19 cellular contexts compared by ENCODE assay signal in genomic region chr11:43404406-43404805, GRCh38. TPM values are rescaled to one million over a fixed set of nuclear protein-coding genes. Genes with fewer than 3 reads are reported as not detected.
A peak's percentile ranks its signal among the peaks of the same experiment; 100 is the strongest.
DNase-seq lines count a peak whose midpoint lies in the region; ATAC-seq, FAIRE-seq and TF ChIP-seq lines count a peak whose summit lies in the region.
"Had no signal": no experiment of that assay in that cellular context is flagged by ENCODE, and none has a peak within 500 bp of the region (broad histone marks: within the 10 kb centered on the region; RNA-seq: fewer than 3 reads in every experiment).

No MANE protein-coding gene starts in this region.

- TF ChIP-seq EP300 in HepG2 (IDR thresholded peaks at IDR 0.05; ENCODE audit: low read depth in 2 of 2, low read length in 2 of 2) (no peak), HepG2 (CRISPR knock-in tag; IDR thresholded peaks at IDR 0.05; ENCODE audit: borderline replicate concordance) (no peak)

- TF ChIP-seq POLR2A in HepG2 (IDR thresholded peaks at IDR 0.05; ENCODE audit: insufficient read depth in 1 of 2, low read depth in 2 of 2, low read length in 2 of 2) (no peak), esophagus squamous epithelium (IDR thresholded peaks at IDR 0.05) (no peak)

- no peak overlapping the region for H3K4me2 ChIP-seq in HepG2 (ENCODE audit: low read depth, low read length)

- 0 out of 2 replicates have a peak overlapping the region, but pooled peaks have one; percentile 48 for H3K27ac Mint-ChIP-seq in WTC11

- ATAC-seq in HepG2 (no peak), WTC11 (no peak), GM19035 (IDR thresholded peaks at IDR 0.05; ENCODE audit: unreplicated experiment) (no peak), HG02610 (IDR thresholded peaks at IDR 0.05; ENCODE audit: unreplicated experiment) (no peak)

- TF ChIP-seq CTCF in liver (IDR thresholded peaks at IDR 0.05; ENCODE audit: low read depth, low read length, missing input control) (no peak), HepG2 (CRISPR knock-in tag; IDR thresholded peaks at IDR 0.05) (no peak), WTC11 (IDR thresholded peaks at IDR 0.05) (no peak), esophagus squamous epithelium (IDR thresholded peaks at IDR 0.05) (no peak)

- H3K4me3 ChIP-seq in liver (ENCODE audit: low read depth in 1 of 3, low read length in 3 of 3) (no peak overlapping the region), HepG2 (replicated peaks in 1 of 3; ENCODE audit: insufficient read depth in 1 of 3, low read depth in 2 of 3, low read length in 3 of 3) (no peak overlapping the region), esophagus squamous epithelium (no peak overlapping the region)

- peaks cover 9% of the 10 kb centered on the region for H3K4me1 Mint-ChIP-seq in WTC11

- H3K27ac ChIP-seq in liver (ENCODE audit: low read depth in 1 of 2, low read length in 2 of 2) (peak overlapping the region; percentile 75 to 76), HepG2 (ENCODE audit: extremely low read length, insufficient read depth, low read length) (no peak overlapping the region), esophagus squamous epithelium (peak overlapping the region in 3 of 4 donors; percentile 52 to 70 (median 66))
- H3K27ac ChIP-seq: C4-2B had no signal

- TF ChIP-seq RAD21 in liver (IDR thresholded peaks at IDR 0.05) (no peak), HepG2 (CRISPR knock-in tag; IDR thresholded peaks at IDR 0.05) (no peak)

- CTCF ChIA-PET in HepG2 (lab: Yijun Ruan, JAX; ENCODE audit: low intra/inter-chr PET ratio, low total read pairs) (no interaction called here), WTC11 (lab: Charles Lee) (interaction anchor here (1.2 kb wide), 1 partner anchor 15 kb away, joined by 4 read pairs; no protein-coding TSS in a partner anchor)

- H3K9me3 ChIP-seq in liver (ENCODE audit: control insufficient read depth in 4 of 4, low read length in 3 of 4) (no peaks in the 10 kb centered on the region), HepG2 (ENCODE audit: low read length) (no peaks in the 10 kb centered on the region), esophagus squamous epithelium (no peaks in the 10 kb centered on the region)

- no peak overlapping the region for H2AFZ ChIP-seq in HepG2 (ENCODE audit: low read length)

- WGBS in liver, result 97% methylated on average over 3 of the region's 3 CpGs
- WGBS in HepG2 (ENCODE audit: low lambda C conversion rate), result 98% methylated on average over 3 of the region's 3 CpGs
- 72 to 80% methylated on average over 3 of the region's 3 CpGs for WGBS in esophagus squamous epithelium, 2 donors

- DNase-seq in HepG2 (ENCODE audit: low spot score) (no peak), WTC11 (ENCODE audit: low spot score) (no peak), esophagus squamous epithelium (lab: John Stamatoyannopoulos, UW) (no peak)
- DNase-seq in activated CD4-positive, alpha-beta T cell treated with anti-CD3 and anti-CD28 coated beads, Interleukin-2, amount 50 U/mL, for 1 hour, result no peak
- DNase-seq: ACHN, DMS79, KG1, MV-4-11, NCI-H1417, NCI-H187, NCI-H2107, NCI-H510A, NCI-H774, SHP77 had no signal

- H3K27me3 Mint-ChIP-seq in WTC11 (ENCODE audit: low read depth), result no peaks in the 10 kb centered on the region

- H3K4me1 ChIP-seq in liver (ENCODE audit: control insufficient read depth in 4 of 4, insufficient read depth in 4 of 4, low read length in 3 of 4), result peaks cover 3 to 35% (median 21%) of the 10 kb centered on the region in 4 donors
- peaks cover 16% of the 10 kb centered on the region for H3K4me1 ChIP-seq in HepG2 (ENCODE audit: insufficient read depth, low read length)
- H3K4me1 ChIP-seq in esophagus squamous epithelium, result peaks cover 0 to 21% (median 0%) of the 10 kb centered on the region in 3 donors

- POLR2A ChIA-PET in HepG2 (lab: Yijun Ruan, JAX) (no interaction called here), WTC11 (lab: Charles Lee) (no interaction called here)

- H3K36me3 ChIP-seq in liver (ENCODE audit: control insufficient read depth in 4 of 4, insufficient read depth in 3 of 4, low read depth in 1 of 4, low read length in 3 of 4), result peaks cover 6 to 36% (median 23%) of the 10 kb centered on the region in 4 donors
- H3K36me3 ChIP-seq in HepG2 (replicated peaks in 1 of 2; ENCODE audit: control insufficient read depth in 1 of 2, insufficient read depth in 2 of 2, low read length in 2 of 2), result peaks cover 5 to 48% of the 10 kb centered on the region in 2 experiments; a peak in 4 of 5 replicates
- peaks cover 7 to 99% (median 14%) of the 10 kb centered on the region in 3 donors for H3K36me3 ChIP-seq in esophagus squamous epithelium

- no peak overlapping the region for H3K9ac ChIP-seq in liver (ENCODE audit: low read depth in 1 of 2, low read length in 2 of 2)
- no peak overlapping the region for H3K9ac ChIP-seq in HepG2 (ENCODE audit: insufficient read depth, low read depth, low read length)

- no peaks in the 10 kb centered on the region for H3K79me2 ChIP-seq in HepG2 (ENCODE audit: insufficient read depth, low read length)

- no peak overlapping the region for H3K4me3 Mint-ChIP-seq in WTC11

- no TSS peak for BruUV-seq in HepG2 (replicated peaks; lab: Mats Ljungman, UMichigan)

- in situ Hi-C loops in HepG2 (cut with HindIII; ENCODE audit: extremely low pct_ligation_motif_present, low pct_unique_long_range_greater_than_20kb), result no loop called here

- intact Hi-C loops in HepG2 (cut with micrococcal nuclease; ENCODE audit: unreplicated experiment) (no loop called here), esophagus squamous epithelium (cut with DNase I) (no loop called here)

- H3K9me3 Mint-ChIP-seq in WTC11, result no peaks in the 10 kb centered on the region

- H3K27me3 ChIP-seq in liver (ENCODE audit: control insufficient read depth in 4 of 4, insufficient read depth in 4 of 4, low read length in 3 of 4) (no peaks in the 10 kb centered on the region), HepG2 (ENCODE audit: control insufficient read depth in 1 of 2, insufficient read depth in 2 of 2, low read length in 2 of 2) (no peaks in the 10 kb centered on the region), esophagus squamous epithelium (no peaks in the 10 kb centered on the region)

- H3K36me3 Mint-ChIP-seq in WTC11, result peaks cover 51% of the 10 kb centered on the region

- FAIRE-seq in HepG2 (lab: Jason Lieb, UNC), result no peak
- FAIRE-seq: RCC 7860 had no signal

- no peaks in the 10 kb centered on the region for H4K20me1 ChIP-seq in HepG2 (ENCODE audit: insufficient read depth, low read length)

TF ChIP-seq in liver, 16 proteins besides CTCF, POLR2A, EP300 and RAD21 (continues in another document):
- TF ChIP-seq FOXA2 (IDR thresholded peaks at IDR 0.05), result no peak
- TF ChIP-seq ATF3 (IDR thresholded peaks at IDR 0.05), result no peak
- no peak for TF ChIP-seq FOXA1 (IDR thresholded peaks at IDR 0.05)
- TF ChIP-seq SP1 (IDR thresholded peaks at IDR 0.05), result no peak
- TF ChIP-seq YY1 (IDR thresholded peaks at IDR 0.05), result no peak
- TF ChIP-seq NR2F2 (IDR thresholded peaks at IDR 0.05), result no peak

TF ChIP-seq in HepG2, 621 proteins besides CTCF, POLR2A, EP300 and RAD21 (continues in another document):
- TF ChIP-seq ZNF580 (CRISPR knock-in tag; IDR thresholded peaks at IDR 0.05; ENCODE audit: borderline replicate concordance, low read depth), result no peak
- no peak for TF ChIP-seq YY1 (IDR thresholded peaks at IDR 0.05; ENCODE audit: insufficient read depth, insufficient replicate concordance, low read depth, low read length)
- TF ChIP-seq ZNF230 (CRISPR knock-in tag; IDR thresholded peaks at IDR 0.05), result no peak
- no peak for TF ChIP-seq IRX3 (CRISPR knock-in tag; IDR thresholded peaks at IDR 0.05; ENCODE audit: borderline replicate concordance, low read depth)

TF ChIP-seq in WTC11, 78 proteins besides CTCF, POLR2A, EP300 and RAD21 (continues in another document):
- TF ChIP-seq ZSCAN18 (CRISPR knock-in tag; IDR thresholded peaks at IDR 0.05), result no peak
- no peak for TF ChIP-seq CREB1 (CRISPR knock-in tag; IDR thresholded peaks at IDR 0.05)

RNA-seq across cellular contexts. Expression of gene TTC17, which starts 45.7 kb away (rescaled TPM):
- 10 to 100 TPM; 50.5 to 88.6 TPM for total RNA-seq in liver
- polyA plus RNA-seq in liver, result 10 to 100 TPM; 18.9 to 36.6 TPM
- total RNA-seq in HepG2 (2016; rRNA removed; fragmentation: Illumina TruSeq; extraction: Trizol), result 28.6 and 55.9 TPM in 2 replicates
- total RNA-seq in HepG2 (2016; cell fraction: cytosol; rRNA removed; fragmentation: Illumina TruSeq; extraction: Trizol; ENCODE audit: low read depth), result 11.7 and 13.5 TPM in 2 replicates
- total RNA-seq in HepG2 (2016; cell fraction: insoluble cytoplasmic fraction; rRNA removed; fragmentation: Illumina TruSeq; extraction: Trizol), result 22.8 and 54.6 TPM in 2 replicates
- total RNA-seq in HepG2 (2016; cell fraction: membrane; rRNA removed; fragmentation: Illumina TruSeq; extraction: Trizol), result 19.9 and 23.9 TPM in 2 replicates
- 100 and 121 TPM in 2 replicates for total RNA-seq in HepG2 (2016; cell fraction: nucleus; rRNA removed; fragmentation: Illumina TruSeq; extraction: Trizol)
- polyA plus RNA-seq in HepG2 (2011; rRNA removed), result 99.7 and 112 TPM in 2 replicates
- 49.2 and 56.7 TPM in 2 replicates for polyA plus RNA-seq in HepG2 (2011; cell fraction: cytosol; rRNA removed)
- polyA plus RNA-seq in HepG2 (2011; cell fraction: nucleus; rRNA removed), result 177 and 180 TPM in 2 replicates
- polyA plus RNA-seq in HepG2 (2012), result 58.3 and 71.3 TPM in 2 replicates
- polyA plus RNA-seq in HepG2 (2016; cell fraction: cytosol; fragmentation: Illumina TruSeq; extraction: Trizol; ENCODE audit: low read depth), result 2.9 and 3.8 TPM in 2 replicates
- 13.7 and 17.2 TPM in 2 replicates for polyA plus RNA-seq in HepG2 (2016; cell fraction: insoluble cytoplasmic fraction; fragmentation: Illumina TruSeq; extraction: Trizol; ENCODE audit: low read depth)
- polyA plus RNA-seq in HepG2 (2016; cell fraction: membrane; fragmentation: Illumina TruSeq; extraction: Trizol; ENCODE audit: low read depth), result 6.6 and 8.4 TPM in 2 replicates
- 105 and 106 TPM in 2 replicates for polyA plus RNA-seq in HepG2 (2016; cell fraction: nucleus; fragmentation: Illumina TruSeq; extraction: Trizol; ENCODE audit: insufficient read depth, low read depth)
- 131 and 167 TPM in 2 replicates for polyA minus RNA-seq in HepG2 (2011; rRNA and poly(A)+ RNA removed; ENCODE audit: low replicate concordance)
- polyA minus RNA-seq in HepG2 (2011; cell fraction: cytosol; rRNA and poly(A)+ RNA removed), result 31.7 and 43.2 TPM in 2 replicates
- 262 and 305 TPM in 2 replicates for polyA minus RNA-seq in HepG2 (2011; cell fraction: nucleus; rRNA and poly(A)+ RNA removed)
- total RNA-seq in WTC11 (2021), result 69.0 to 74.5 TPM (median 73.5 TPM) in 3 replicates
- 100 to 1,000 TPM in 1 of 4 donors, 10 to 100 TPM in 3; 37.5 to 106 (median 55.9) TPM for total RNA-seq in esophagus squamous epithelium
